13 cellular contexts compared by ENCODE assay signal in genomic region chr9:86300701-86301100, GRCh38. TPM values are rescaled to one million over a fixed set of nuclear protein-coding genes. Genes with fewer than 3 reads are reported as not detected.
"Had no signal": no experiment of that assay in that cellular context is flagged by ENCODE, and none has a peak within 500 bp of the region (broad histone marks: within the 10 kb centered on the region; RNA-seq: fewer than 3 reads in every experiment).

No MANE protein-coding gene starts in this region.

- H3K4me3 Mint-ChIP-seq: activated B cell treated with CpG ODN at 0.5 μM for 24 hours; natural killer cell; stimulated activated naive B cell treated with anti-CD40 and anti-IgM and Interleukin-4, amounts not matched to agents 10 μg/mL and 1 μg/mL and 100 μg/mL, for 72 hours had no signal

- H3K27ac Mint-ChIP-seq: activated B cell treated with CpG ODN at 0.5 μM for 24 hours; progenitor cell of endocrine pancreas; stimulated activated naive B cell treated with anti-CD40 and anti-IgM and Interleukin-4, amounts not matched to agents 10 μg/mL and 1 μg/mL and 100 μg/mL, for 72 hours had no signal

- H3K27ac ChIP-seq: brain microvascular endothelial cell, lower lobe of right lung, right lobe of liver, SK-N-MC, tibial nerve had no signal

- ATAC-seq: lower lobe of right lung; natural killer cell; right lobe of liver; stimulated activated naive B cell treated with anti-CD40 and anti-IgM and Interleukin-4, amounts not matched to agents 10 μg/mL and 1 μg/mL and 100 μg/mL, for 72 hours had no signal

- H3K4me1 ChIP-seq: lower lobe of right lung, right lobe of liver, tibial nerve had no signal

- H3K9me3 ChIP-seq: lower lobe of right lung, right lobe of liver, tibial nerve had no signal

- DNase-seq: activated B cell treated with CpG ODN at 0.5 μM for 24 hours; activated naive CD4-positive, alpha-beta T cell treated with anti-CD3 and anti-CD28 coated beads, Interleukin-2, amount 50 U/mL, for 16 hours; amygdala; brain microvascular endothelial cell; dermis blood vessel endothelial cell; lower lobe of right lung; natural killer cell; nucleus accumbens; right lobe of liver; stimulated activated naive B cell treated with anti-CD40 and anti-IgM and Interleukin-4, amounts not matched to agents 10 μg/mL and 1 μg/mL and 100 μg/mL, for 72 hours had no signal

- H3K27me3 Mint-ChIP-seq: activated B cell treated with CpG ODN at 0.5 μM for 24 hours; progenitor cell of endocrine pancreas; stimulated activated naive B cell treated with anti-CD40 and anti-IgM and Interleukin-4, amounts not matched to agents 10 μg/mL and 1 μg/mL and 100 μg/mL, for 72 hours had no signal

- H3K9me3 Mint-ChIP-seq: activated B cell treated with CpG ODN at 0.5 μM for 24 hours; natural killer cell; stimulated activated naive B cell treated with anti-CD40 and anti-IgM and Interleukin-4, amounts not matched to agents 10 μg/mL and 1 μg/mL and 100 μg/mL, for 72 hours had no signal

- H3K4me3 ChIP-seq: lower lobe of right lung, right lobe of liver, SK-N-MC, tibial nerve had no signal

- H3K4me1 Mint-ChIP-seq: activated B cell treated with CpG ODN at 0.5 μM for 24 hours had no signal

- H3K27me3 ChIP-seq: brain microvascular endothelial cell, right lobe of liver, tibial nerve had no signal

RNA-seq across cellular contexts. Expression of gene C9orf153, which starts 41.2 kb away (rescaled TPM):
- total RNA-seq: dermis blood vessel endothelial cell had no signal
